ENCODE assay signal across 10 cellular contexts in genomic region chr5:123448017-123448617, GRCh38. TPM values are rescaled to one million over a fixed set of nuclear protein-coding genes. Genes with fewer than 3 reads are reported as not detected.
DNase-seq lines count a peak whose midpoint lies in the region; ATAC-seq, FAIRE-seq and TF ChIP-seq lines count a peak whose summit lies in the region.
"Had no signal": no experiment of that assay in that cellular context is flagged by ENCODE, and none has a peak within 500 bp of the region (broad histone marks: within the 10 kb centered on the region; RNA-seq: fewer than 3 reads in every experiment).

No MANE protein-coding gene starts in this region.

- no peak for TF ChIP-seq RAD21 in GM12878 (IDR thresholded peaks at IDR 0.05; ENCODE audit: insufficient read depth, low read depth, low read length)

- H3K4me3 ChIP-seq in GM12878 (no peak overlapping the region), HAP-1 (no peak overlapping the region)
- H3K4me3 ChIP-seq: thoracic aorta had no signal

- H3K4me2 ChIP-seq in GM12878 (ENCODE audit: control insufficient read depth, insufficient read depth), result peak overlapping the region; percentile 39

- H3K27me3 ChIP-seq in GM12878 (replicated peaks in 1 of 2; ENCODE audit: control insufficient read depth in 2 of 2, insufficient read depth in 2 of 2, low read length in 1 of 2) (no peaks in the 10 kb centered on the region), HAP-1 (ENCODE audit: low read depth) (no peaks in the 10 kb centered on the region)

- H3K9me3 ChIP-seq in GM12878 (replicated peaks; ENCODE audit: control insufficient read depth, insufficient read depth, low read length) (no peaks in the 10 kb centered on the region), HAP-1 (no peaks in the 10 kb centered on the region)
- H3K9me3 ChIP-seq: thoracic aorta had no signal

- H3K4me1 ChIP-seq in GM12878 (ENCODE audit: control insufficient read depth, insufficient read depth, low read length) (peaks cover 32% of the 10 kb centered on the region), HAP-1 (peaks cover 2% of the 10 kb centered on the region)

- in situ Hi-C loops in GM12878 (cut with MboI), result loop anchor here (10.0 kb wide), 1 partner anchor 67 kb away; the partner anchor contains the start of gene CSNK1G3
- in situ Hi-C loops in KBM-7 (cut with MboI; ENCODE audit: low pct_unique_long_range_greater_than_20kb, low sequenced_read_pairs), result no loop called here
- in situ Hi-C loops in HAP-1 (cut with MboI; ENCODE audit: low sequenced_read_pairs), result no loop called here

- peak; percentile 75 to 83; a peak in 3 of 4 replicates for TF ChIP-seq EP300 in GM12878 (IDR thresholded peaks at IDR 0.05; ENCODE audit: borderline replicate concordance in 1 of 2, control insufficient read depth in 1 of 2, low read depth in 2 of 2, low read length in 2 of 2)

- intact Hi-C loops in GM12878 (cut with micrococcal nuclease; ENCODE audit: unreplicated experiment), result loop anchor here (1.0 to 5.0 kb wide), 3 partner anchors 25 to 99 kb away; partner anchors contain the start of genes CEP120 and CSNK1G3

- peak; percentile 90 for ATAC-seq in GM18858 (IDR thresholded peaks at IDR 0.05; ENCODE audit: unreplicated experiment)
- peak; percentile 92 for ATAC-seq in GM21360 (IDR thresholded peaks at IDR 0.05; ENCODE audit: unreplicated experiment)
- peak; percentile 83 for ATAC-seq in HG03097 (IDR thresholded peaks at IDR 0.05; ENCODE audit: low FRiP score, unreplicated experiment)
- ATAC-seq in GM12878, result peak; percentile 88
- ATAC-seq: Panc1 had no signal

- peak; percentile 94 for FAIRE-seq in GM12878 (lab: Jason Lieb, UNC)

- no peaks in the 10 kb centered on the region for H3K36me3 ChIP-seq in GM12878 (ENCODE audit: control insufficient read depth in 2 of 2, insufficient read depth in 2 of 2, low read length in 1 of 2)
- H3K36me3 ChIP-seq in HAP-1 (replicated peaks), result no peaks in the 10 kb centered on the region
- H3K36me3 ChIP-seq: thoracic aorta had no signal

- no peak for TF ChIP-seq POLR2A in GM12878 (IDR thresholded peaks at IDR 0.05; ENCODE audit: low read depth, low read length)

- CTCF ChIA-PET in GM12878 (lab: Yijun Ruan, JAX), result interaction anchor here (0.9 to 1.6 kb wide), 6 partner anchors 25 to 163 kb away, joined by 3 to 12 read pairs (median 4); partner anchors contain the start of gene CEP120

- POLR2A ChIA-PET in GM12878 (lab: Charles Lee), result interaction anchor here (0.8 to 2.5 kb wide), 2 partner anchors 10 to 25 kb away, joined by 3 to 15 read pairs; partner anchors contain the start of gene CEP120

- H3K9ac ChIP-seq in GM12878 (ENCODE audit: control insufficient read depth, insufficient read depth, low read length), result no peak overlapping the region

- TF ChIP-seq CTCF in GM12878 (IDR thresholded peaks at IDR 0.05 in 2 of 3, conservative IDR thresholded peaks at IDR 0.05 in 1 of 3; ENCODE audit: control insufficient read depth in 2 of 3, extremely low read depth in 1 of 3, insufficient read depth in 1 of 3, low read depth in 3 of 3, low read length in 3 of 3), result no peak

- RAD21 ChIA-PET in GM12878 (lab: Charles Lee; ENCODE audit: unreplicated experiment), result interaction anchor here (0.8 to 1.2 kb wide), 6 partner anchors 21 to 162 kb away, joined by 3 to 4 read pairs (median 3); partner anchors contain the start of gene CEP120

- BruUV-seq in GM12878 (replicated peaks; lab: Mats Ljungman, UMichigan), result no TSS peak

- WGBS in GM12878 (ENCODE audit: insufficient coverage, insufficient replicate concordance, low lambda C conversion rate, missing lambda C conversion rate), result 0% methylated on average over 3 of the region's 3 CpGs

- no peak overlapping the region for H3K27ac ChIP-seq in GM12878 (ENCODE audit: control insufficient read depth, insufficient read depth)
- H3K27ac ChIP-seq: thoracic aorta had no signal

- DNase-seq in GM12878 (ENCODE audit: low read depth, low spot score) (peak; percentile 81), DMS114 treated with DMSO at 0.1 percent for 48 hours (lab: John Stamatoyannopoulos, UW; ENCODE audit: unreplicated experiment) (no peak), KBM-7 (no peak), HAP-1 (ENCODE audit: low spot score in 2 of 2) (no peak), RKO (ENCODE audit: low spot score) (no peak)

- H4K20me1 ChIP-seq in GM12878 (ENCODE audit: control insufficient read depth, insufficient read depth), result no peaks in the 10 kb centered on the region

- H2AFZ ChIP-seq in GM12878 (ENCODE audit: control insufficient read depth, low read depth, low read length), result no peak overlapping the region

- SMC1A ChIA-PET in GM12878 (lab: Charles Lee; ENCODE audit: uncharacterized antibody, unreplicated experiment), result interaction anchor here (1.0 to 3.0 kb wide), 5 partner anchors 14 to 101 kb away, joined by 3 to 20 read pairs (median 7); partner anchors contain the start of gene CEP120

- H3K79me2 ChIP-seq in GM12878 (ENCODE audit: control insufficient read depth, insufficient read depth, low read length), result no peaks in the 10 kb centered on the region

TF ChIP-seq in GM12878, 131 proteins besides CTCF, POLR2A, EP300 and RAD21 (continues in another document):
- TF ChIP-seq NRF1 (conservative IDR thresholded peaks at IDR 0.05; ENCODE audit: low read depth, low read length) (no peak), YY1 (IDR thresholded peaks at IDR 0.05; ENCODE audit: low read depth, low read length) (0 out of 2 replicates have a peak, but pooled peaks have one; percentile 27), CBFB (IDR thresholded peaks at IDR 0.05; ENCODE audit: low read depth) (no peak), BHLHE40 (IDR thresholded peaks at IDR 0.05; ENCODE audit: borderline replicate concordance in 1 of 2, low read depth in 2 of 2, low read length in 1 of 2) (peak; percentile 21 to 34; a peak in 1 of 4 replicates), MLLT1 (IDR thresholded peaks at IDR 0.05) (0 out of 2 replicates have a peak, but pooled peaks have one; percentile 34), BCL11A (IDR thresholded peaks at IDR 0.05; ENCODE audit: low read depth, low read length) (peak; percentile 86), TCF3 (IDR thresholded peaks at IDR 0.05; ENCODE audit: borderline replicate concordance, insufficient read depth, low read depth, low read length) (peak; percentile 19; the same call in 1 of the 2 replicates), RCOR1 (conservative IDR thresholded peaks at IDR 0.05; ENCODE audit: low read depth, low read length) (no peak), BRCA1 (IDR thresholded peaks at IDR 0.05; ENCODE audit: low read depth, low read length) (no peak), RUNX3 (IDR thresholded peaks at IDR 0.05; ENCODE audit: low read length) (peak; percentile 93), TBL1XR1 (IDR thresholded peaks at IDR 0.05; ENCODE audit: low read depth, low read length) (peak; percentile 81), MTA2 (IDR thresholded peaks at IDR 0.05; ENCODE audit: low read depth) (peak; percentile 95), ETV6 (conservative IDR thresholded peaks at IDR 0.05 in 1 of 2, IDR thresholded peaks at IDR 0.05 in 1 of 2; ENCODE audit: borderline replicate concordance in 1 of 2, low read depth in 1 of 2) (peak in 1 of 2 experiments; percentile 67; a peak in 1 of 4 replicates), MEF2A (IDR thresholded peaks at IDR 0.05; ENCODE audit: insufficient read depth, low read depth, low read length) (peak; percentile 47; the same call in 1 of the 2 replicates), IKZF1 (conservative IDR thresholded peaks at IDR 0.05) (peak; percentile 81), ATF7 (IDR thresholded peaks at IDR 0.05; ENCODE audit: low read depth) (peak; percentile 79), BCL3 (IDR thresholded peaks at IDR 0.05; ENCODE audit: borderline replicate concordance, insufficient read depth, low read depth, low read length, poor library complexity, severe bottlenecking) (peak; percentile 10), NBN (IDR thresholded peaks at IDR 0.05) (peak; percentile 51)

RNA-seq across cellular contexts. Expression of gene CEP120, which starts 24.9 kb away (rescaled TPM):
- 62.8 and 67.0 TPM in 2 replicates for total RNA-seq in GM12878 (2013; cell fraction: nucleolus; rRNA removed)
- total RNA-seq in GM12878 (2014; rRNA removed) (15.5 TPM in 2 replicates), GM12878 (2014; rRNA removed; fragmentation: Illumina TruSeq; extraction: Trizol) (20.4 and 20.6 TPM in 2 replicates), GM12878 (2021) (16.2 and 17.5 TPM in 2 replicates)
- 4.1 TPM for polyA plus RNA-seq in GM12878 (2011; ENCODE audit: low read depth)
- polyA plus RNA-seq in GM12878 (2011; rRNA removed) (23.0 and 28.3 TPM in 2 replicates), GM12878 (2014; fragmentation: Illumina TruSeq; extraction: Trizol) (15.2 and 22.5 TPM in 2 replicates), GM12878 (2014; fragmentation: Nextera tagmentation; extraction: Ambion mirVana) (1 to 10 TPM; 4.1 to 4.3 TPM), GM12878 (2014; rRNA removed) (7.2 and 11.0 TPM in 2 replicates), GM12878 (2016; fragmentation: Nextera tagmentation; extraction: Ambion mirVana) (10 to 100 TPM in 1 of 2 experiments, 1 to 10 TPM in 1; 9.8 to 10.6 TPM)
- 13.6 and 16.6 TPM in 2 replicates for polyA plus RNA-seq in GM12878 (2011; cell fraction: cytosol; rRNA removed)
- 17.3 and 19.6 TPM in 2 replicates for polyA plus RNA-seq in GM12878 (2011; cell fraction: nucleus; rRNA removed)
- 5.7 and 7.8 TPM in 2 replicates for polyA plus RNA-seq in GM12878 (2012)
- polyA minus RNA-seq in GM12878 (2011; rRNA and poly(A)+ RNA removed), result 69.6 and 75.8 TPM in 2 replicates
- polyA minus RNA-seq in GM12878 (2011; cell fraction: cytosol; rRNA and poly(A)+ RNA removed), result 11.6 and 13.6 TPM in 2 replicates
- 33.4 and 51.1 TPM in 2 replicates for polyA minus RNA-seq in GM12878 (2011; cell fraction: nucleus; rRNA and poly(A)+ RNA removed)
